17 cellular contexts compared by ENCODE assay signal in the genomic region with DNA sequence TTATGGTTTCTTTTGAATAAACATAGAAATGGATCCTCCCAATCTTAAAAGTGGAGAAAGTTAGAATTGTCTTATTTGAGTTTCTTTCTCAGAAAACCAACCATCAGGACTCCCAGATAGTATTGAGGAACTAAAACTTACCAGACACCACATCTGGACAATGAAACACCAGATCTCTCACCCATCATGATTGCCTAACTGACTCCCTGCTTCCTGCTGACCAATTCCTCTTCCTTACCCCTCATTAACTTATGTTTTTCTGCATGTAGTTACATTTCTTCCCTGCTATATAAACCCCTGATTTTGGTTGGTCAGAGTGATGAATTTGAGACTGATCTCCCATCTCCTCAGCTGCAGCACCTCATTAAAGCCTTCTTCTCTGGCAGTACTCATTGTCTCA.
DNase-seq lines count a peak whose midpoint lies in the region; ATAC-seq and TF ChIP-seq lines count a peak whose summit lies in the region.
"Had no signal": no experiment of that assay in that cellular context is flagged by ENCODE, and none has a peak within 500 bp of the region (broad histone marks: within the 10 kb centered on the region; RNA-seq: fewer than 3 reads in every experiment).

No MANE protein-coding gene starts in this region.

- no peaks in the 10 kb centered on the region for H3K27me3 ChIP-seq in left lung
- no peaks in the 10 kb centered on the region for H3K27me3 ChIP-seq in upper lobe of right lung
- H3K27me3 ChIP-seq in thyroid gland, result no peaks in the 10 kb centered on the region
- no peaks in the 10 kb centered on the region for H3K27me3 ChIP-seq in prostate gland (replicated peaks; ENCODE audit: insufficient read depth)

- H3K4me1 ChIP-seq in left lung (no peaks in the 10 kb centered on the region), upper lobe of right lung (no peaks in the 10 kb centered on the region), thyroid gland (peaks cover 0 to 9% of the 10 kb centered on the region in 2 donors), prostate gland (replicated peaks) (no peaks in the 10 kb centered on the region)

- TF ChIP-seq POLR2A in thyroid gland (IDR thresholded peaks at IDR 0.05), result no peak
- no peak for TF ChIP-seq POLR2A in prostate gland (IDR thresholded peaks at IDR 0.05)

- H3K9me3 ChIP-seq in left lung (no peaks in the 10 kb centered on the region), upper lobe of right lung (no peaks in the 10 kb centered on the region), thyroid gland (no peaks in the 10 kb centered on the region), prostate gland (no peaks in the 10 kb centered on the region)

- TF ChIP-seq CTCF in left lung (IDR thresholded peaks at IDR 0.05), result no peak
- no peak for TF ChIP-seq CTCF in upper lobe of right lung (IDR thresholded peaks at IDR 0.05)
- no peak for TF ChIP-seq CTCF in thyroid gland (IDR thresholded peaks at IDR 0.05)
- no peak for TF ChIP-seq CTCF in prostate gland (IDR thresholded peaks at IDR 0.05)

- H3K36me3 ChIP-seq in left lung (no peaks in the 10 kb centered on the region), upper lobe of right lung (no peaks in the 10 kb centered on the region), thyroid gland (no peaks in the 10 kb centered on the region), prostate gland (no peaks in the 10 kb centered on the region)

- no peak overlapping the region for H3K27ac ChIP-seq in left lung
- no peak overlapping the region for H3K27ac ChIP-seq in upper lobe of right lung
- no peak overlapping the region for H3K27ac ChIP-seq in thyroid gland
- H3K27ac ChIP-seq in prostate gland, result no peak overlapping the region

- peak; percentile 18 for ATAC-seq in left lung
- peak; percentile 50 for ATAC-seq in upper lobe of right lung
- no peak for ATAC-seq in HG02884 (IDR thresholded peaks at IDR 0.05; ENCODE audit: unreplicated experiment)
- ATAC-seq: Panc1, Right ventricle myocardium inferior, SK-N-SH treated with all-trans-retinoic acid at 6 μM for 48 hours had no signal

- DNase-seq in SKM-1 treated with dmso at 0.1 percent for 144 hours (lab: John Stamatoyannopoulos, UW; ENCODE audit: unreplicated experiment) (peak; percentile 8), SKM-1 (lab: John Stamatoyannopoulos, UW; ENCODE audit: unreplicated experiment) (no peak), NOMO-1 treated with dmso at 0.1 percent for 144 hours (lab: John Stamatoyannopoulos, UW; ENCODE audit: unreplicated experiment) (peak; percentile 6), left lung (no peak), upper lobe of right lung (no peak), thyroid gland (no peak), prostate gland (ENCODE audit: low spot score) (no peak)
- DNase-seq: C1 segment of cervical spinal cord, IMR-90, Karpas-422, NCI-H1694 treated with DMSO at 0.1 percent for 48 hours, NCI-H510A, NCI-H748 treated with DMSO at 0.1 percent for 48 hours had no signal

- intact Hi-C loops in left lung (cut with DNase I), result no loop called here
- intact Hi-C loops in upper lobe of right lung (cut with DNase I), result no loop called here
- intact Hi-C loops in thyroid gland (cut with DNase I), result no loop called here
- intact Hi-C loops in prostate gland (cut with DNase I), result no loop called here

- H3K4me3 ChIP-seq in left lung (no peak overlapping the region), upper lobe of right lung (no peak overlapping the region), thyroid gland (replicated peaks in 1 of 3) (no peak overlapping the region), prostate gland (no peak overlapping the region)

Comparison
In these comparisons a context has a peak if more than half of its experiments do, and no peak if none do; other contexts are left out.
1. DNase-seq: peak in SKM-1 treated with dmso at 0.1 percent for 144 hours (single experiment) and NOMO-1 treated with dmso at 0.1 percent for 144 hours (single experiment); none in SKM-1 (single experiment), left lung (0 of 2), upper lobe of right lung (single experiment), thyroid gland (0 of 2) and prostate gland (single experiment).